Comparison of ENCODE assay signal across 31 cellular contexts in genomic region chr11:134101292-134101691, GRCh38. TPM values are rescaled to one million over a fixed set of nuclear protein-coding genes. Genes with fewer than 3 reads are reported as not detected.
DNase-seq lines count a peak whose midpoint lies in the region; ATAC-seq and TF ChIP-seq lines count a peak whose summit lies in the region.
"Had no signal": no experiment of that assay in that cellular context is flagged by ENCODE, and none has a peak within 500 bp of the region (broad histone marks: within the 10 kb centered on the region; RNA-seq: fewer than 3 reads in every experiment).

No MANE protein-coding gene starts in this region.

- intact Hi-C loops in activated T-helper 1 cell treated with anti-CD3 and anti-CD28 coated beads, Interleukin-12 subunit alpha, Interleukin-12 subunit beta, Interleukin-2, Interleukin-4 antibody, amounts not matched to agents 30 ng/mL and 10 ng/mL and 1 ng/mL, durations not matched to agents 14 hours and 24 hours and 36 hours (cut with micrococcal nuclease) = no loop called here

- H3K4me3 Mint-ChIP-seq in HFFc6 (no peak overlapping the region), chondrocyte (ENCODE audit: unreplicated experiment) (no peak overlapping the region)
- no peak overlapping the region for H3K4me3 Mint-ChIP-seq in activated T-helper 1 cell treated with anti-CD3 and anti-CD28 coated beads, Interleukin-12 subunit alpha, Interleukin-12 subunit beta, Interleukin-2, Interleukin-4 antibody, amounts not matched to agents 30 ng/mL and 10 ng/mL and 1 ng/mL, durations not matched to agents 14 hours and 24 hours and 36 hours
- H3K4me3 Mint-ChIP-seq: activated CD4-positive, alpha-beta T cell treated with anti-CD3 and anti-CD28 coated beads, Interleukin-2, amount 10 ng/mL, durations not matched to agents 24 days and 14 days; activated naive CD8-positive, alpha-beta T cell treated with anti-CD3 and anti-CD28 coated beads, Interleukin-2, amount 50 U/mL, for 24 hours; brain; GM23338; nephron; stimulated activated effector memory CD8-positive, alpha-beta T cell treated with anti-CD3 and anti-CD28 coated beads, Interleukin-12 subunit alpha, Interleukin-12 subunit beta, amount 100 ng/mL, for 72 hours; T-cell; WTC11 had no signal

- H3K4me3 ChIP-seq in foreskin fibroblast (ENCODE audit: low read depth in 1 of 2, low read length in 2 of 2) = no peak overlapping the region
- H3K4me3 ChIP-seq: GM23338, heart left ventricle, lower lobe of right lung, mucosa of descending colon, SJSA1, tibial nerve had no signal

- TF ChIP-seq CTCF in HFFc6 (IDR thresholded peaks at IDR 0.05) (no peak), chondrocyte (IDR thresholded peaks at IDR 0.05) (peak; percentile 18), foreskin fibroblast (IDR thresholded peaks at IDR 0.05; ENCODE audit: low read depth, low read length) (no peak)

- peak; percentile 46 for DNase-seq in HFFc6
- no peak for DNase-seq in chondrocyte (ENCODE audit: low spot score)
- DNase-seq in foreskin fibroblast = peak; percentile 29 to 52
- DNase-seq in NCI-H1105 (lab: John Stamatoyannopoulos, UW) = no peak
- DNase-seq in NOMO-1 treated with DMSO at 0.1 percent for 48 hours (lab: John Stamatoyannopoulos, UW; ENCODE audit: unreplicated experiment) = no peak
- no peak for DNase-seq in activated T-helper 1 cell treated with anti-CD3 and anti-CD28 coated beads, Interleukin-12 subunit alpha, Interleukin-12 subunit beta, Interleukin-2, Interleukin-4 antibody, amounts not matched to agents 30 ng/mL and 10 ng/mL and 1 ng/mL, durations not matched to agents 14 hours and 24 hours and 36 hours (ENCODE audit: low spot score)
- DNase-seq: activated CD4-positive, alpha-beta T cell treated with anti-CD3 and anti-CD28 coated beads, Interleukin-2, amount 10 ng/mL, durations not matched to agents 24 days and 14 days; activated CD8-positive, alpha-beta memory T cell treated with anti-CD3 and anti-CD28 coated beads for 24 hours; activated gamma-delta T cell treated with Interleukin-2 at 50 U/mL for 16 hours; activated naive CD8-positive, alpha-beta T cell treated with anti-CD3 and anti-CD28 coated beads, Interleukin-2, amount 50 U/mL, for 24 hours; COR-L47; DMS53; foreskin melanocyte; heart left ventricle; lower lobe of right lung; mucosa of descending colon; NCI-H1092; NCI-H1694 treated with DMSO at 0.1 percent for 48 hours; NCI-H446 treated with DMSO at 0.1 percent for 48 hours; NCI-H774; stimulated activated CD4-positive, alpha-beta T cell treated with anti-CD3 and anti-CD28 coated beads, Interleukin-15, amount 100 ng/mL, for 24 hours; T-cell had no signal

- peaks cover 16% of the 10 kb centered on the region for H3K4me1 Mint-ChIP-seq in HFFc6 (ENCODE audit: low read depth)
- peaks cover 30% of the 10 kb centered on the region for H3K4me1 Mint-ChIP-seq in chondrocyte (ENCODE audit: low read depth)
- H3K4me1 Mint-ChIP-seq in activated T-helper 1 cell treated with anti-CD3 and anti-CD28 coated beads, Interleukin-12 subunit alpha, Interleukin-12 subunit beta, Interleukin-2, Interleukin-4 antibody, amounts not matched to agents 30 ng/mL and 10 ng/mL and 1 ng/mL, durations not matched to agents 14 hours and 24 hours and 36 hours (ENCODE audit: low read depth) = peaks cover 5% of the 10 kb centered on the region
- H3K4me1 Mint-ChIP-seq: activated CD4-positive, alpha-beta T cell treated with anti-CD3 and anti-CD28 coated beads, Interleukin-2, amount 10 ng/mL, durations not matched to agents 24 days and 14 days; activated naive CD8-positive, alpha-beta T cell treated with anti-CD3 and anti-CD28 coated beads, Interleukin-2, amount 50 U/mL, for 24 hours; brain; stimulated activated effector memory CD8-positive, alpha-beta T cell treated with anti-CD3 and anti-CD28 coated beads, Interleukin-12 subunit alpha, Interleukin-12 subunit beta, amount 100 ng/mL, for 72 hours; T-cell had no signal

- H3K9me3 Mint-ChIP-seq in HFFc6 = peaks cover 5% of the 10 kb centered on the region; the same call in 1 of the 2 replicates
- peaks cover 3% of the 10 kb centered on the region for H3K9me3 Mint-ChIP-seq in chondrocyte (ENCODE audit: low read depth)
- peaks cover 11% of the 10 kb centered on the region for H3K9me3 Mint-ChIP-seq in activated T-helper 1 cell treated with anti-CD3 and anti-CD28 coated beads, Interleukin-12 subunit alpha, Interleukin-12 subunit beta, Interleukin-2, Interleukin-4 antibody, amounts not matched to agents 30 ng/mL and 10 ng/mL and 1 ng/mL, durations not matched to agents 14 hours and 24 hours and 36 hours
- H3K9me3 Mint-ChIP-seq: activated naive CD8-positive, alpha-beta T cell treated with anti-CD3 and anti-CD28 coated beads, Interleukin-2, amount 50 U/mL, for 24 hours had no signal

- H3K36me3 Mint-ChIP-seq in HFFc6 (ENCODE audit: low read depth) (peaks cover 6% of the 10 kb centered on the region), chondrocyte (ENCODE audit: low read depth) (peaks cover 3% of the 10 kb centered on the region)
- H3K36me3 Mint-ChIP-seq in activated T-helper 1 cell treated with anti-CD3 and anti-CD28 coated beads, Interleukin-12 subunit alpha, Interleukin-12 subunit beta, Interleukin-2, Interleukin-4 antibody, amounts not matched to agents 30 ng/mL and 10 ng/mL and 1 ng/mL, durations not matched to agents 14 hours and 24 hours and 36 hours (ENCODE audit: low read depth) = peaks cover 2% of the 10 kb centered on the region
- H3K36me3 Mint-ChIP-seq: stimulated activated effector memory CD8-positive, alpha-beta T cell treated with anti-CD3 and anti-CD28 coated beads, Interleukin-12 subunit alpha, Interleukin-12 subunit beta, amount 100 ng/mL, for 72 hours had no signal

- ATAC-seq in GM21526 (IDR thresholded peaks at IDR 0.05; ENCODE audit: low FRiP score, unreplicated experiment) = no peak
- ATAC-seq: activated naive CD8-positive, alpha-beta T cell treated with anti-CD3 and anti-CD28 coated beads, Interleukin-2, amount 50 U/mL, for 24 hours; GM23338; heart left ventricle; lower lobe of right lung; mucosa of descending colon; stimulated activated effector memory CD8-positive, alpha-beta T cell treated with anti-CD3 and anti-CD28 coated beads, Interleukin-12 subunit alpha, Interleukin-12 subunit beta, amount 100 ng/mL, for 72 hours; T-cell; WTC11 had no signal

- H3K27ac Mint-ChIP-seq in HFFc6 (no peak overlapping the region), chondrocyte (ENCODE audit: unreplicated experiment) (peak overlapping the region; percentile 45)
- no peak overlapping the region for H3K27ac Mint-ChIP-seq in activated T-helper 1 cell treated with anti-CD3 and anti-CD28 coated beads, Interleukin-12 subunit alpha, Interleukin-12 subunit beta, Interleukin-2, Interleukin-4 antibody, amounts not matched to agents 30 ng/mL and 10 ng/mL and 1 ng/mL, durations not matched to agents 14 hours and 24 hours and 36 hours
- H3K27ac Mint-ChIP-seq: activated CD4-positive, alpha-beta T cell treated with anti-CD3 and anti-CD28 coated beads, Interleukin-2, amount 10 ng/mL, durations not matched to agents 24 days and 14 days; activated naive CD8-positive, alpha-beta T cell treated with anti-CD3 and anti-CD28 coated beads, Interleukin-2, amount 50 U/mL, for 24 hours; brain; GM23338; nephron; stimulated activated effector memory CD8-positive, alpha-beta T cell treated with anti-CD3 and anti-CD28 coated beads, Interleukin-12 subunit alpha, Interleukin-12 subunit beta, amount 100 ng/mL, for 72 hours; T-cell; WTC11 had no signal

- H3K27me3 Mint-ChIP-seq in HFFc6 (ENCODE audit: insufficient read depth) = no peaks in the 10 kb centered on the region
- no peaks in the 10 kb centered on the region for H3K27me3 Mint-ChIP-seq in chondrocyte (ENCODE audit: low read depth)
- peaks cover 9% of the 10 kb centered on the region for H3K27me3 Mint-ChIP-seq in activated T-helper 1 cell treated with anti-CD3 and anti-CD28 coated beads, Interleukin-12 subunit alpha, Interleukin-12 subunit beta, Interleukin-2, Interleukin-4 antibody, amounts not matched to agents 30 ng/mL and 10 ng/mL and 1 ng/mL, durations not matched to agents 14 hours and 24 hours and 36 hours (ENCODE audit: insufficient read depth)
- H3K27me3 Mint-ChIP-seq: activated naive CD8-positive, alpha-beta T cell treated with anti-CD3 and anti-CD28 coated beads, Interleukin-2, amount 50 U/mL, for 24 hours had no signal

RNA-seq across cellular contexts. Expression of gene JAM3, which starts 32.4 kb away (rescaled TPM):
- 10 to 100 TPM; 49.6 to 58.6 (median 55.2) TPM for total RNA-seq in HFFc6 (2021; fragmentation: NEBNext Ultra II Directional; extraction: Animal tissue kit (Norgen Biotek cat#: 25700))
- 94.2 to 185 TPM (median 105 TPM) in 3 replicates for total RNA-seq in chondrocyte
- 3.5 and 3.9 TPM in 2 replicates for total RNA-seq in activated T-helper 1 cell treated with anti-CD3 and anti-CD28 coated beads, Interleukin-12 subunit alpha, Interleukin-12 subunit beta, Interleukin-2, Interleukin-4 antibody, amounts not matched to agents 30 ng/mL and 10 ng/mL and 1 ng/mL, durations not matched to agents 14 hours and 24 hours and 36 hours
- total RNA-seq: HT-29 had no signal

Comparison
In these comparisons a context has a peak if more than half of its experiments do, and no peak if none do; other contexts are left out.
1. DNase-seq: peak in HFFc6 (single experiment) and foreskin fibroblast (2 of 2); none in chondrocyte (single experiment), NCI-H1105 (single experiment), NOMO-1 treated with DMSO at 0.1 percent for 48 hours (single experiment) and activated T-helper 1 cell treated with anti-CD3 and anti-CD28 coated beads, Interleukin-12 subunit alpha, Interleukin-12 subunit beta, Interleukin-2, Interleukin-4 antibody, amounts not matched to agents 30 ng/mL and 10 ng/mL and 1 ng/mL, durations not matched to agents 14 hours and 24 hours and 36 hours (single experiment).
2. RNA of gene JAM3, which starts 32.4 kb away (total RNA-seq): 94.2 to 185 TPM in chondrocyte and 49.6 to 58.6 TPM in HFFc6; 3.5 to 3.9 TPM in activated T-helper 1 cell treated with anti-CD3 and anti-CD28 coated beads, Interleukin-12 subunit alpha, Interleukin-12 subunit beta, Interleukin-2, Interleukin-4 antibody, amounts not matched to agents 30 ng/mL and 10 ng/mL and 1 ng/mL, durations not matched to agents 14 hours and 24 hours and 36 hours; every median in the first group is over 10 times any median in the second.